ENCODE assay signal across 9 cellular contexts in genomic region chr19:5230730-5231555, GRCh38.
"Had no signal": no experiment of that assay in that cellular context is flagged by ENCODE, and none has a peak within 500 bp of the region (broad histone marks: within the 10 kb centered on the region; RNA-seq: fewer than 3 reads in every experiment).

No MANE protein-coding gene starts in this region.

- H3K9me3 Mint-ChIP-seq: IgD-negative memory B cell had no signal

- H3K27ac ChIP-seq: HL-60 had no signal

- ATAC-seq: HCT116, HepG2 had no signal

- H3K4me1 ChIP-seq: HAP-1 had no signal

- H3K36me3 ChIP-seq: HAP-1 had no signal

- H3K4me3 ChIP-seq: HAP-1 had no signal

- DNase-seq: GOT3, H7, Kasumi-1, KG1 had no signal

- H3K9me3 ChIP-seq: HAP-1 had no signal
